ENCODE assay signal across 1 cellular context in genomic region chr11:128737704-128738103, GRCh38.
TF ChIP-seq lines count a peak whose summit lies in the region.

No MANE protein-coding gene starts in this region.

TF ChIP-seq in HepG2, 621 proteins besides CTCF, POLR2A, EP300 and RAD21:
- TF ChIP-seq ZMAT5 (CRISPR knock-in tag; IDR thresholded peaks at IDR 0.05; ENCODE audit: borderline replicate concordance, low read depth), result no peak
- no peak for TF ChIP-seq ZBTB8A (CRISPR knock-in tag; IDR thresholded peaks at IDR 0.05; ENCODE audit: borderline replicate concordance, low read depth)
- TF ChIP-seq ARHGAP35 (CRISPR knock-in tag; IDR thresholded peaks at IDR 0.05; ENCODE audit: borderline replicate concordance), result no peak
- TF ChIP-seq GZF1 (CRISPR knock-in tag; IDR thresholded peaks at IDR 0.05), result no peak
- no peak for TF ChIP-seq ZNF512B (CRISPR knock-in tag; IDR thresholded peaks at IDR 0.05; ENCODE audit: borderline replicate concordance)
- TF ChIP-seq RFX5 (IDR thresholded peaks at IDR 0.05; ENCODE audit: low read depth, low read length), result no peak
- TF ChIP-seq ZNF660 (CRISPR knock-in tag; IDR thresholded peaks at IDR 0.05; ENCODE audit: borderline replicate concordance, low read depth), result no peak
- no peak for TF ChIP-seq ZFP82 (CRISPR knock-in tag; IDR thresholded peaks at IDR 0.05; ENCODE audit: borderline replicate concordance)
- TF ChIP-seq SPEN (CRISPR knock-in tag; IDR thresholded peaks at IDR 0.05; ENCODE audit: low read depth), result no peak
- TF ChIP-seq PHF5A (CRISPR knock-in tag; IDR thresholded peaks at IDR 0.05; ENCODE audit: low read depth, unreplicated experiment), result no peak
- TF ChIP-seq ARNTL (CRISPR knock-in tag; IDR thresholded peaks at IDR 0.05), result no peak
- no peak for TF ChIP-seq ZNF296 (CRISPR knock-in tag; conservative IDR thresholded peaks at IDR 0.05)
- no peak for TF ChIP-seq ZFP36L2 (CRISPR knock-in tag; IDR thresholded peaks at IDR 0.05)
- no peak for TF ChIP-seq TBP (CRISPR knock-in tag; IDR thresholded peaks at IDR 0.05)
- TF ChIP-seq TCF7L2 (IDR thresholded peaks at IDR 0.05; ENCODE audit: low read depth, low read length), result no peak
- no peak for TF ChIP-seq ZNF549 (CRISPR knock-in tag; IDR thresholded peaks at IDR 0.05)
- no peak for TF ChIP-seq ZBTB44 (CRISPR knock-in tag; IDR thresholded peaks at IDR 0.05)
- no peak for TF ChIP-seq ZNF639 (CRISPR knock-in tag; conservative IDR thresholded peaks at IDR 0.05)
- no peak for TF ChIP-seq HNRNPLL (IDR thresholded peaks at IDR 0.05; ENCODE audit: low read depth, low read length, poor library complexity, severe bottlenecking)
- TF ChIP-seq FOXP4 (CRISPR knock-in tag; IDR thresholded peaks at IDR 0.05), result no peak
TF ChIP-seq in HepG2: peak in this region for 0.
